In genomic region chr7:148698397-148699023, GRCh38 we compare ENCODE assay signal across 8 cellular contexts. TPM values are rescaled to one million over a fixed set of nuclear protein-coding genes. Genes with fewer than 3 reads are reported as not detected.
DNase-seq lines count a peak whose midpoint lies in the region; ATAC-seq lines count a peak whose summit lies in the region.

Gene CUL1, plus strand, starts transcription at chr7:148698903. Its CDS starts 31,220 bp downstream, at chr7:148730123.

- no peaks in the 10 kb centered on the region for H3K36me3 ChIP-seq in CD4-positive, CD25-positive, alpha-beta regulatory T cell (ENCODE audit: control insufficient read depth, insufficient read depth, low read length)
- no peaks in the 10 kb centered on the region for H3K36me3 ChIP-seq in mucosa of rectum (ENCODE audit: control insufficient read depth in 2 of 2, insufficient read depth in 2 of 2, low read length in 2 of 2)

- H3K27me3 Mint-ChIP-seq in CD4-positive, CD25-positive, alpha-beta regulatory T cell, result peaks cover 5% of the 10 kb centered on the region

- H3K4me1 Mint-ChIP-seq in CD4-positive, CD25-positive, alpha-beta regulatory T cell, result peaks cover 34 to 57% (median 50%) of the 10 kb centered on the region in 4 donors

- peak within 1 kb of the TSS; percentile 86 to 96 (median 89) for H3K27ac Mint-ChIP-seq in CD4-positive, CD25-positive, alpha-beta regulatory T cell

- peak within 1 kb of the TSS; percentile 90 to 95 (median 92) for H3K4me3 Mint-ChIP-seq in CD4-positive, CD25-positive, alpha-beta regulatory T cell

- H3K4me1 ChIP-seq in CD4-positive, CD25-positive, alpha-beta regulatory T cell (ENCODE audit: control insufficient read depth, insufficient read depth, low read length, poor library complexity, severe bottlenecking), result peaks cover 33% of the 10 kb centered on the region
- peaks cover 9 to 20% of the 10 kb centered on the region in 2 donors for H3K4me1 ChIP-seq in mucosa of rectum (ENCODE audit: control insufficient read depth in 2 of 2, insufficient read depth in 2 of 2, low read length in 2 of 2)

- H3K27ac ChIP-seq in CD4-positive, CD25-positive, alpha-beta regulatory T cell (ENCODE audit: insufficient read depth, low read length, poor library complexity, severe bottlenecking), result peak within 1 kb of the TSS; percentile 80
- H3K27ac ChIP-seq in epithelial cell of prostate, result peak within 1 kb of the TSS; percentile 91
- H3K27ac ChIP-seq in mucosa of rectum (ENCODE audit: low read depth in 2 of 2, low read length in 2 of 2), result peak within 1 kb of the TSS; percentile 92

- H3K4me3 ChIP-seq in CD4-positive, CD25-positive, alpha-beta regulatory T cell (ENCODE audit: low read depth, low read length), result peak within 1 kb of the TSS; percentile 94
- H3K4me3 ChIP-seq in mucosa of rectum (ENCODE audit: low read length in 2 of 2), result peak within 1 kb of the TSS; percentile 82 to 90

- H3K27me3 ChIP-seq in CD4-positive, CD25-positive, alpha-beta regulatory T cell (ENCODE audit: control insufficient read depth, insufficient read depth, low read length), result no peaks in the 10 kb centered on the region
- H3K27me3 ChIP-seq in mucosa of rectum (ENCODE audit: control insufficient read depth in 2 of 2, insufficient read depth in 2 of 2, low read length in 2 of 2), result no peaks in the 10 kb centered on the region

- peaks cover 0 to 2% (median 0%) of the 10 kb centered on the region in 7 donors for H3K9me3 Mint-ChIP-seq in CD4-positive, CD25-positive, alpha-beta regulatory T cell

- peak; percentile 74 to 83 for ATAC-seq in CD4-positive, CD25-positive, alpha-beta regulatory T cell (ENCODE audit: low read depth in 2 of 2)
- ATAC-seq in GM19351 (IDR thresholded peaks at IDR 0.05; ENCODE audit: unreplicated experiment), result peak; percentile 66
- peak; percentile 37 for ATAC-seq in HG03469 (IDR thresholded peaks at IDR 0.05; ENCODE audit: unreplicated experiment)

- H3K9me3 ChIP-seq in CD4-positive, CD25-positive, alpha-beta regulatory T cell (ENCODE audit: control insufficient read depth in 2 of 2, low read length in 2 of 2), result no peaks in the 10 kb centered on the region
- no peaks in the 10 kb centered on the region for H3K9me3 ChIP-seq in mucosa of rectum (ENCODE audit: control insufficient read depth in 2 of 2, low read length in 2 of 2)

- peak within 1 kb of the TSS; percentile 77 to 96 for H3K9ac ChIP-seq in mucosa of rectum (ENCODE audit: low read depth in 1 of 2, low read length in 2 of 2)

- DNase-seq in CD4-positive, CD25-positive, alpha-beta regulatory T cell, result peak; percentile 82 to 91 (median 84)
- peak; percentile 92 for DNase-seq in NK-92 treated with Interleukin-12 subunit alpha and Interleukin-12 subunit beta, amount 100 ng/mL, for 24 hours (lab: John Stamatoyannopoulos, UW)
- DNase-seq in activated T-cell treated with anti-CD3 and anti-CD28 coated beads for 24 hours (ENCODE audit: low read depth) (peak; percentile 75), epithelial cell of prostate (ENCODE audit: low read depth, low spot score) (no peak)
- DNase-seq in stimulated activated CD8-positive, alpha-beta memory T cell treated with anti-CD3 and anti-CD28 coated beads, Interleukin-7, amount 100 ng/mL, for 1 hour (ENCODE audit: low read depth in 2 of 2), result peak; percentile 65 to 74

- H3K36me3 Mint-ChIP-seq in CD4-positive, CD25-positive, alpha-beta regulatory T cell, result no peaks in the 10 kb centered on the region

RNA-seq across cellular contexts. Expression of gene CUL1, which starts in this region (rescaled TPM):
- total RNA-seq in CD4-positive, CD25-positive, alpha-beta regulatory T cell, result 41.4 TPM
- 10 to 100 TPM; 44.5 to 56.9 (median 48.0) TPM for polyA plus RNA-seq in CD4-positive, CD25-positive, alpha-beta regulatory T cell
